In the genomic region with DNA sequence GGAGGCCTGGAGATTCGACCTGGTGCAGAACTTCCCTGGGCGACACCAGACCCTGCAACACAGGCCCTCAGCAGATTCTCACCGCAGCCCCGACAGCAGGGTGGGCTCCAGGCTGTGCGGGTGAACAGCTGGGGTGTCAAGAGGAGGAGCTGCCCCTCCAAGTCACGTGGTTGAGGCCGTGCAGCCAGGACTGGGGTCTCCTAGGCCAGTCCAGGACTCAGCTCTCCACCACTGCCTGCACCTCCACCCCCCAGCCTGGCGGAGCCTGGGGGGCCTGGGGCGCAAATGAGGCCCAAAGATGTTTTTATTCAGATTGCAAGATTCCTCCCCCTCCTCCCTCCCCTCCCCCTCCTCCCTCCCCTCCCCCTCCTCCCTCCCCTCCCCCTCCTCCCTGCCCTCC, we compare ENCODE assay signal across 27 cellular contexts. TPM values are rescaled to one million over a fixed set of nuclear protein-coding genes. Genes with fewer than 3 reads are reported as not detected.
DNase-seq lines count a peak whose midpoint lies in the region; ATAC-seq, FAIRE-seq and TF ChIP-seq lines count a peak whose summit lies in the region.
"Had no signal": no experiment of that assay in that cellular context is flagged by ENCODE, and none has a peak within 500 bp of the region (broad histone marks: within the 10 kb centered on the region; RNA-seq: fewer than 3 reads in every experiment).

No MANE protein-coding gene starts in this region.

- no peaks in the 10 kb centered on the region for H3K9me3 ChIP-seq in SK-N-SH
- no peaks in the 10 kb centered on the region for H3K9me3 ChIP-seq in HepG2 (ENCODE audit: low read length)
- H3K9me3 ChIP-seq: BE2C, transverse colon had no signal

- FAIRE-seq in HepG2 (lab: Jason Lieb, UNC) (no peak), RCC 7860 (lab: Jason Lieb, UNC) (no peak)
- FAIRE-seq: GM12892, GM19239 had no signal

- no peak overlapping the region for H3K4me2 ChIP-seq in SK-N-SH
- H3K4me2 ChIP-seq in HepG2 (ENCODE audit: low read depth, low read length): peak overlapping the region; percentile 36; the same call in 1 of the 2 replicates

- no peak for TF ChIP-seq POLR2A in HepG2 (IDR thresholded peaks at IDR 0.05; ENCODE audit: insufficient read depth in 1 of 2, low read depth in 2 of 2, low read length in 2 of 2)

- in situ Hi-C loops in HepG2 (cut with HindIII; ENCODE audit: extremely low pct_ligation_motif_present, low pct_unique_long_range_greater_than_20kb): no loop called here

- H3K36me3 ChIP-seq in SK-N-SH (replicated peaks in 1 of 2; ENCODE audit: control insufficient read depth in 1 of 2, insufficient read depth in 2 of 2, low read length in 1 of 2): no peaks in the 10 kb centered on the region
- no peaks in the 10 kb centered on the region for H3K36me3 ChIP-seq in HepG2 (replicated peaks in 1 of 2; ENCODE audit: control insufficient read depth in 1 of 2, insufficient read depth in 2 of 2, low read length in 2 of 2)
- H3K36me3 ChIP-seq: BE2C, cardiac muscle cell, transverse colon had no signal

- H3K27ac ChIP-seq in SK-N-SH (ENCODE audit: low read depth in 2 of 2, low read length in 1 of 2) (peak overlapping the region in 1 of 2 experiments; percentile 64; a peak in 1 of 4 replicates), VCaP (peak overlapping the region; percentile 90), HepG2 (ENCODE audit: extremely low read length, insufficient read depth, low read length) (no peak overlapping the region)
- H3K27ac ChIP-seq: cardiac muscle cell, SK-N-MC had no signal

- no peak overlapping the region for H3K4me3 ChIP-seq in SK-N-SH (ENCODE audit: low read depth in 2 of 2, low read length in 1 of 2)
- peak overlapping the region in 1 of 3 experiments; percentile 40; a peak in 1 of 6 replicates for H3K4me3 ChIP-seq in HepG2 (replicated peaks in 1 of 3; ENCODE audit: insufficient read depth in 1 of 3, low read depth in 2 of 3, low read length in 3 of 3)
- H3K4me3 ChIP-seq: cardiac muscle cell, SK-N-MC, transverse colon had no signal

- H3K79me2 ChIP-seq in SK-N-SH (ENCODE audit: insufficient read depth) (no peaks in the 10 kb centered on the region), HepG2 (ENCODE audit: insufficient read depth, low read length) (no peaks in the 10 kb centered on the region)

- TF ChIP-seq RAD21 in SK-N-SH (IDR thresholded peaks at IDR 0.05; ENCODE audit: low read length) (no peak), HepG2 (CRISPR knock-in tag; IDR thresholded peaks at IDR 0.05) (no peak)

- ATAC-seq in SK-N-SH treated with all-trans-retinoic acid at 6 μM for 48 hours (0 out of 3 replicates have a peak, but pooled peaks have one; percentile 4), HepG2 (no peak), GM18907 (IDR thresholded peaks at IDR 0.05; ENCODE audit: unreplicated experiment) (no peak), HG02981 (IDR thresholded peaks at IDR 0.05; ENCODE audit: unreplicated experiment) (no peak)
- ATAC-seq: activated naive CD4-positive, alpha-beta T cell treated with anti-CD3 and anti-CD28 coated beads, Interleukin-2, amount 50 U/mL, for 72 hours had no signal

- POLR2A ChIA-PET in SK-N-SH (lab: Yijun Ruan, JAX): no interaction called here
- POLR2A ChIA-PET in HepG2 (lab: Yijun Ruan, JAX): interaction anchor here (1.2 to 3.0 kb wide), 3 partner anchors 10 to 70 kb away, joined by 3 to 30 read pairs (median 4); partner anchors contain the start of gene AGPAT2

- H2AFZ ChIP-seq in SK-N-SH (ENCODE audit: low read depth) (no peak overlapping the region), HepG2 (ENCODE audit: low read length) (no peak overlapping the region)

- H4K20me1 ChIP-seq in SK-N-SH (ENCODE audit: insufficient read depth): no peaks in the 10 kb centered on the region
- H4K20me1 ChIP-seq in HepG2 (ENCODE audit: insufficient read depth, low read length): no peaks in the 10 kb centered on the region

- H3K9ac ChIP-seq in SK-N-SH: no peak overlapping the region
- 0 out of 2 replicates have a peak overlapping the region, but pooled peaks have one; percentile 3 for H3K9ac ChIP-seq in HepG2 (ENCODE audit: insufficient read depth, low read depth, low read length)

- WGBS in SK-N-SH (ENCODE audit: low lambda C conversion rate): 88% methylated on average over 7 of the region's 9 CpGs
- WGBS in HepG2 (ENCODE audit: low lambda C conversion rate): 28% methylated on average over 7 of the region's 9 CpGs

- DNase-seq in SK-N-SH (no peak), HepG2 (ENCODE audit: low spot score) (no peak), RCC 7860 (ENCODE audit: low spot score) (no peak), OCI-M1 (lab: John Stamatoyannopoulos, UW) (no peak)
- DNase-seq: activated CD4-positive, alpha-beta T cell treated with anti-CD3 and anti-CD28 coated beads, Interleukin-2, amount 50 U/mL, for 1 hour; anterior cingulate cortex; BE2C; Calu3; NCI-H1048; NCI-H1930; stimulated activated CD8-positive, alpha-beta memory T cell treated with anti-CD3 and anti-CD28 coated beads, Interleukin-4, amount 100 ng/mL, for 48 hours had no signal

- no peaks in the 10 kb centered on the region; the same call in 1 of the 2 replicates for H3K27me3 ChIP-seq in SK-N-SH (ENCODE audit: insufficient read depth)
- H3K27me3 ChIP-seq in HepG2 (ENCODE audit: control insufficient read depth in 1 of 2, insufficient read depth in 2 of 2, low read length in 2 of 2): peaks cover 10 to 31% of the 10 kb centered on the region in 2 experiments; a peak in 4 of 5 replicates
- H3K27me3 ChIP-seq: BE2C had no signal

- CTCF ChIA-PET in SK-N-SH (lab: Yijun Ruan, JAX): interaction anchor here (1.0 to 4.2 kb wide), 4 partner anchors 24 to 213 kb away, joined by 3 to 18 read pairs (median 5); no protein-coding TSS in a partner anchor
- CTCF ChIA-PET in HepG2 (lab: Yijun Ruan, JAX; ENCODE audit: low intra/inter-chr PET ratio, low total read pairs): no interaction called here

- BruUV-seq in HepG2 (replicated peaks; lab: Mats Ljungman, UMichigan): no TSS peak

- no peaks in the 10 kb centered on the region for H3F3A ChIP-seq in SK-N-SH (replicated peaks; ENCODE audit: insufficient read depth)

- H3K9me2 ChIP-seq in SK-N-SH: no peaks in the 10 kb centered on the region

- no peak for TF ChIP-seq EP300 in SK-N-SH (IDR thresholded peaks at IDR 0.05; ENCODE audit: borderline replicate concordance in 1 of 2, low read depth in 1 of 2, low read length in 1 of 2)
- no peak for TF ChIP-seq EP300 in HepG2 (IDR thresholded peaks at IDR 0.05; ENCODE audit: low read depth in 2 of 2, low read length in 2 of 2)
- TF ChIP-seq EP300 in HepG2 (CRISPR knock-in tag; IDR thresholded peaks at IDR 0.05; ENCODE audit: borderline replicate concordance): no peak

- H3K4me1 ChIP-seq in SK-N-SH (ENCODE audit: control insufficient read depth in 1 of 2, insufficient read depth in 2 of 2, low read depth in 1 of 2, low read length in 1 of 2) (peaks cover 0 to 27% of the 10 kb centered on the region in 2 experiments; a peak in 1 of 4 replicates), HepG2 (ENCODE audit: insufficient read depth, low read length) (peaks cover 81% of the 10 kb centered on the region)
- H3K4me1 ChIP-seq: BE2C had no signal

- intact Hi-C loops in HepG2 (cut with micrococcal nuclease; ENCODE audit: unreplicated experiment): no loop called here

- TF ChIP-seq CTCF in SK-N-SH (IDR thresholded peaks at IDR 0.05): no peak
- no peak for TF ChIP-seq CTCF in VCaP (conservative IDR thresholded peaks at IDR 0.05)
- TF ChIP-seq CTCF in HepG2 (CRISPR knock-in tag; IDR thresholded peaks at IDR 0.05): no peak

RNA-seq across cellular contexts. Expression of gene AGPAT2, which starts 9.2 kb away (rescaled TPM):
- polyA plus RNA-seq in SK-N-SH (2012; rRNA removed) (41.8 and 46.8 TPM in 2 replicates), HepG2 (2011; rRNA removed) (25.8 and 33.0 TPM in 2 replicates)
- 16.8 and 33.3 TPM in 2 replicates for polyA plus RNA-seq in SK-N-SH (2012; cell fraction: cytosol; rRNA removed)
- 50.8 and 59.5 TPM in 2 replicates for polyA plus RNA-seq in SK-N-SH (2012; cell fraction: nucleus; rRNA removed)
- 2.5 and 3.9 TPM in 2 replicates for total RNA-seq in HepG2 (2016; rRNA removed; fragmentation: Illumina TruSeq; extraction: Trizol)
- total RNA-seq in HepG2 (2016; cell fraction: cytosol; rRNA removed; fragmentation: Illumina TruSeq; extraction: Trizol; ENCODE audit: low read depth): 5.2 and 5.9 TPM in 2 replicates
- 2.1 and 3.5 TPM in 2 replicates for total RNA-seq in HepG2 (2016; cell fraction: insoluble cytoplasmic fraction; rRNA removed; fragmentation: Illumina TruSeq; extraction: Trizol)
- 6.3 and 6.7 TPM in 2 replicates for total RNA-seq in HepG2 (2016; cell fraction: membrane; rRNA removed; fragmentation: Illumina TruSeq; extraction: Trizol)
- 3.1 and 3.9 TPM in 2 replicates for total RNA-seq in HepG2 (2016; cell fraction: nucleus; rRNA removed; fragmentation: Illumina TruSeq; extraction: Trizol)
- 34.1 and 37.6 TPM in 2 replicates for polyA plus RNA-seq in HepG2 (2011; cell fraction: cytosol; rRNA removed)
- polyA plus RNA-seq in HepG2 (2011; cell fraction: nucleus; rRNA removed): 32.1 and 35.6 TPM in 2 replicates
- 9.3 and 10.6 TPM in 2 replicates for polyA plus RNA-seq in HepG2 (2012)
- 8.4 and 9.1 TPM in 2 replicates for polyA plus RNA-seq in HepG2 (2016; cell fraction: cytosol; fragmentation: Illumina TruSeq; extraction: Trizol; ENCODE audit: low read depth)
- 3.6 and 3.8 TPM in 2 replicates for polyA plus RNA-seq in HepG2 (2016; cell fraction: insoluble cytoplasmic fraction; fragmentation: Illumina TruSeq; extraction: Trizol; ENCODE audit: low read depth)
- 9.7 and 9.8 TPM in 2 replicates for polyA plus RNA-seq in HepG2 (2016; cell fraction: membrane; fragmentation: Illumina TruSeq; extraction: Trizol; ENCODE audit: low read depth)
- polyA plus RNA-seq in HepG2 (2016; cell fraction: nucleus; fragmentation: Illumina TruSeq; extraction: Trizol; ENCODE audit: insufficient read depth, low read depth): 8.2 and 8.4 TPM in 2 replicates
- polyA minus RNA-seq in HepG2 (2011; rRNA and poly(A)+ RNA removed; ENCODE audit: low replicate concordance): 34.1 and 96.5 TPM in 2 replicates
- 12.3 and 17.9 TPM in 2 replicates for polyA minus RNA-seq in HepG2 (2011; cell fraction: cytosol; rRNA and poly(A)+ RNA removed)
- polyA minus RNA-seq in HepG2 (2011; cell fraction: nucleus; rRNA and poly(A)+ RNA removed): 6.1 and 6.2 TPM in 2 replicates

RNA-seq across cellular contexts. Expression of gene DIPK1B, which starts 15.9 kb away (rescaled TPM):
- polyA plus RNA-seq in SK-N-SH (2012; rRNA removed) (24.5 and 27.1 TPM in 2 replicates), HepG2 (2011; rRNA removed) (3.9 and 7.2 TPM in 2 replicates)
- polyA plus RNA-seq in SK-N-SH (2012; cell fraction: cytosol; rRNA removed): 10.2 and 18.9 TPM in 2 replicates
- polyA plus RNA-seq in SK-N-SH (2012; cell fraction: nucleus; rRNA removed): 29.2 and 33.2 TPM in 2 replicates
- 0.18 and 0.28 TPM in 2 replicates for total RNA-seq in HepG2 (2016; rRNA removed; fragmentation: Illumina TruSeq; extraction: Trizol)
- 0.91 and 1.1 TPM in 2 replicates for total RNA-seq in HepG2 (2016; cell fraction: cytosol; rRNA removed; fragmentation: Illumina TruSeq; extraction: Trizol; ENCODE audit: low read depth)
- 0.28 and 0.41 TPM in 2 replicates for total RNA-seq in HepG2 (2016; cell fraction: insoluble cytoplasmic fraction; rRNA removed; fragmentation: Illumina TruSeq; extraction: Trizol)
- 0.99 and 1.2 TPM in 2 replicates for total RNA-seq in HepG2 (2016; cell fraction: membrane; rRNA removed; fragmentation: Illumina TruSeq; extraction: Trizol)
- 0.16 TPM in 1 of 2 replicates, not detected in the other for total RNA-seq in HepG2 (2016; cell fraction: nucleus; rRNA removed; fragmentation: Illumina TruSeq; extraction: Trizol)
- polyA plus RNA-seq in HepG2 (2011; cell fraction: cytosol; rRNA removed): 4.8 and 7.5 TPM in 2 replicates
- polyA plus RNA-seq in HepG2 (2011; cell fraction: nucleus; rRNA removed): 17.3 and 19.2 TPM in 2 replicates
- 3.2 TPM in 2 replicates for polyA plus RNA-seq in HepG2 (2012)
- 1.3 TPM in 2 replicates for polyA plus RNA-seq in HepG2 (2016; cell fraction: cytosol; fragmentation: Illumina TruSeq; extraction: Trizol; ENCODE audit: low read depth)
- 0.28 and 0.45 TPM in 2 replicates for polyA plus RNA-seq in HepG2 (2016; cell fraction: insoluble cytoplasmic fraction; fragmentation: Illumina TruSeq; extraction: Trizol; ENCODE audit: low read depth)
- polyA plus RNA-seq in HepG2 (2016; cell fraction: membrane; fragmentation: Illumina TruSeq; extraction: Trizol; ENCODE audit: low read depth): 1.1 TPM in 2 replicates
- 0.56 and 0.57 TPM in 2 replicates for polyA plus RNA-seq in HepG2 (2016; cell fraction: nucleus; fragmentation: Illumina TruSeq; extraction: Trizol; ENCODE audit: insufficient read depth, low read depth)
- 0.07 and 7.1 TPM in 2 replicates for polyA minus RNA-seq in HepG2 (2011; rRNA and poly(A)+ RNA removed; ENCODE audit: low replicate concordance)
- 2.7 and 3.6 TPM in 2 replicates for polyA minus RNA-seq in HepG2 (2011; cell fraction: cytosol; rRNA and poly(A)+ RNA removed)
- 1.2 TPM in 2 replicates for polyA minus RNA-seq in HepG2 (2011; cell fraction: nucleus; rRNA and poly(A)+ RNA removed)

RNA-seq across cellular contexts. Expression of gene EGFL7, which starts 33.8 kb away (rescaled TPM):
- polyA plus RNA-seq in SK-N-SH (2012; rRNA removed) (39.8 and 43.0 TPM in 2 replicates), HepG2 (2011; rRNA removed) (5.1 and 10.3 TPM in 2 replicates)
- 16.4 and 32.5 TPM in 2 replicates for polyA plus RNA-seq in SK-N-SH (2012; cell fraction: cytosol; rRNA removed)
- polyA plus RNA-seq in SK-N-SH (2012; cell fraction: nucleus; rRNA removed): 32.6 and 35.1 TPM in 2 replicates
- total RNA-seq in HepG2 (2016; rRNA removed; fragmentation: Illumina TruSeq; extraction: Trizol): 0.20 TPM in 1 of 2 replicates, not detected in the other
- total RNA-seq in HepG2 (2016; cell fraction: cytosol; rRNA removed; fragmentation: Illumina TruSeq; extraction: Trizol; ENCODE audit: low read depth): 0.61 and 0.88 TPM in 2 replicates
- 0.19 and 0.32 TPM in 2 replicates for total RNA-seq in HepG2 (2016; cell fraction: insoluble cytoplasmic fraction; rRNA removed; fragmentation: Illumina TruSeq; extraction: Trizol)
- total RNA-seq in HepG2 (2016; cell fraction: membrane; rRNA removed; fragmentation: Illumina TruSeq; extraction: Trizol): 0.59 and 0.93 TPM in 2 replicates
- total RNA-seq in HepG2 (2016; cell fraction: nucleus; rRNA removed; fragmentation: Illumina TruSeq; extraction: Trizol): 0.40 TPM in 1 of 2 replicates, not detected in the other
- polyA plus RNA-seq in HepG2 (2011; cell fraction: cytosol; rRNA removed): 7.6 and 12.5 TPM in 2 replicates
- polyA plus RNA-seq in HepG2 (2011; cell fraction: nucleus; rRNA removed): 20.6 and 22.6 TPM in 2 replicates
- polyA plus RNA-seq in HepG2 (2012): 1.6 and 2.3 TPM in 2 replicates
- polyA plus RNA-seq in HepG2 (2016; cell fraction: cytosol; fragmentation: Illumina TruSeq; extraction: Trizol; ENCODE audit: low read depth): 0.54 and 0.89 TPM in 2 replicates
- polyA plus RNA-seq in HepG2 (2016; cell fraction: insoluble cytoplasmic fraction; fragmentation: Illumina TruSeq; extraction: Trizol; ENCODE audit: low read depth): 0.20 and 0.56 TPM in 2 replicates
- 0.68 and 0.72 TPM in 2 replicates for polyA plus RNA-seq in HepG2 (2016; cell fraction: membrane; fragmentation: Illumina TruSeq; extraction: Trizol; ENCODE audit: low read depth)
- polyA plus RNA-seq in HepG2 (2016; cell fraction: nucleus; fragmentation: Illumina TruSeq; extraction: Trizol; ENCODE audit: insufficient read depth, low read depth): not detected in 2 replicates
- polyA minus RNA-seq in HepG2 (2011; rRNA and poly(A)+ RNA removed; ENCODE audit: low replicate concordance): 3.6 and 4.7 TPM in 2 replicates
- 3.1 and 3.3 TPM in 2 replicates for polyA minus RNA-seq in HepG2 (2011; cell fraction: cytosol; rRNA and poly(A)+ RNA removed)
- polyA minus RNA-seq in HepG2 (2011; cell fraction: nucleus; rRNA and poly(A)+ RNA removed): 1.9 and 3.0 TPM in 2 replicates

RNA-seq across cellular contexts. Expression of gene LCN10, which starts 46.2 kb away (rescaled TPM):
- not detected in 2 replicates for polyA plus RNA-seq in SK-N-SH (2012; rRNA removed)
- not detected in 2 replicates for polyA plus RNA-seq in SK-N-SH (2012; cell fraction: cytosol; rRNA removed)
- polyA plus RNA-seq in SK-N-SH (2012; cell fraction: nucleus; rRNA removed): not detected in 2 replicates
- total RNA-seq in HepG2 (2016; rRNA removed; fragmentation: Illumina TruSeq; extraction: Trizol): 0.14 and 0.53 TPM in 2 replicates
- total RNA-seq in HepG2 (2016; cell fraction: cytosol; rRNA removed; fragmentation: Illumina TruSeq; extraction: Trizol; ENCODE audit: low read depth): not detected in 2 replicates
- 0.13 and 0.19 TPM in 2 replicates for total RNA-seq in HepG2 (2016; cell fraction: insoluble cytoplasmic fraction; rRNA removed; fragmentation: Illumina TruSeq; extraction: Trizol)
- 0.34 TPM in 2 replicates for total RNA-seq in HepG2 (2016; cell fraction: membrane; rRNA removed; fragmentation: Illumina TruSeq; extraction: Trizol)
- total RNA-seq in HepG2 (2016; cell fraction: nucleus; rRNA removed; fragmentation: Illumina TruSeq; extraction: Trizol): 0.22 TPM in 1 of 2 replicates, not detected in the other
- 0.61 and 0.84 TPM in 2 replicates for polyA plus RNA-seq in HepG2 (2011; rRNA removed)
- 0.82 and 1.0 TPM in 2 replicates for polyA plus RNA-seq in HepG2 (2011; cell fraction: cytosol; rRNA removed)
- 0.85 and 1.8 TPM in 2 replicates for polyA plus RNA-seq in HepG2 (2011; cell fraction: nucleus; rRNA removed)
- polyA plus RNA-seq in HepG2 (2012): 1.5 and 1.8 TPM in 2 replicates
- 0.18 and 0.24 TPM in 2 replicates for polyA plus RNA-seq in HepG2 (2016; cell fraction: cytosol; fragmentation: Illumina TruSeq; extraction: Trizol; ENCODE audit: low read depth)
- polyA plus RNA-seq in HepG2 (2016; cell fraction: insoluble cytoplasmic fraction; fragmentation: Illumina TruSeq; extraction: Trizol; ENCODE audit: low read depth): 0.27 and 0.43 TPM in 2 replicates
- 0.15 and 0.43 TPM in 2 replicates for polyA plus RNA-seq in HepG2 (2016; cell fraction: membrane; fragmentation: Illumina TruSeq; extraction: Trizol; ENCODE audit: low read depth)
- polyA plus RNA-seq in HepG2 (2016; cell fraction: nucleus; fragmentation: Illumina TruSeq; extraction: Trizol; ENCODE audit: insufficient read depth, low read depth): 0.41 and 0.74 TPM in 2 replicates
- polyA minus RNA-seq in HepG2 (2011; rRNA and poly(A)+ RNA removed; ENCODE audit: low replicate concordance): 0.30 and 1.0 TPM in 2 replicates
- polyA minus RNA-seq in HepG2 (2011; cell fraction: cytosol; rRNA and poly(A)+ RNA removed): not detected in 2 replicates
- not detected in 2 replicates for polyA minus RNA-seq in HepG2 (2011; cell fraction: nucleus; rRNA and poly(A)+ RNA removed)
- total RNA-seq: fibroblast of lung, glomerular endothelial cell had no signal
- polyA plus RNA-seq: fibroblast of lung had no signal

RNA-seq across cellular contexts. Expression of gene LCN6, which starts 51.8 kb away (rescaled TPM):
- polyA plus RNA-seq in SK-N-SH (2012; rRNA removed) (not detected in 2 replicates), HepG2 (2011; rRNA removed) (not detected in 2 replicates)
- polyA plus RNA-seq in SK-N-SH (2012; cell fraction: cytosol; rRNA removed): not detected in 2 replicates
- polyA plus RNA-seq in SK-N-SH (2012; cell fraction: nucleus; rRNA removed): not detected in 2 replicates
- total RNA-seq in HepG2 (2016; rRNA removed; fragmentation: Illumina TruSeq; extraction: Trizol): not detected in 2 replicates
- total RNA-seq in HepG2 (2016; cell fraction: cytosol; rRNA removed; fragmentation: Illumina TruSeq; extraction: Trizol; ENCODE audit: low read depth): not detected in 2 replicates
- total RNA-seq in HepG2 (2016; cell fraction: insoluble cytoplasmic fraction; rRNA removed; fragmentation: Illumina TruSeq; extraction: Trizol): not detected in 2 replicates
- total RNA-seq in HepG2 (2016; cell fraction: membrane; rRNA removed; fragmentation: Illumina TruSeq; extraction: Trizol): not detected in 2 replicates
- total RNA-seq in HepG2 (2016; cell fraction: nucleus; rRNA removed; fragmentation: Illumina TruSeq; extraction: Trizol): not detected in 2 replicates
- not detected in 2 replicates for polyA plus RNA-seq in HepG2 (2011; cell fraction: cytosol; rRNA removed)
- polyA plus RNA-seq in HepG2 (2011; cell fraction: nucleus; rRNA removed): not detected in 2 replicates
- not detected in 2 replicates for polyA plus RNA-seq in HepG2 (2012)
- polyA plus RNA-seq in HepG2 (2016; cell fraction: cytosol; fragmentation: Illumina TruSeq; extraction: Trizol; ENCODE audit: low read depth): not detected in 2 replicates
- not detected in 2 replicates for polyA plus RNA-seq in HepG2 (2016; cell fraction: insoluble cytoplasmic fraction; fragmentation: Illumina TruSeq; extraction: Trizol; ENCODE audit: low read depth)
- not detected in 2 replicates for polyA plus RNA-seq in HepG2 (2016; cell fraction: membrane; fragmentation: Illumina TruSeq; extraction: Trizol; ENCODE audit: low read depth)
- not detected in 2 replicates for polyA plus RNA-seq in HepG2 (2016; cell fraction: nucleus; fragmentation: Illumina TruSeq; extraction: Trizol; ENCODE audit: insufficient read depth, low read depth)
- not detected in 2 replicates for polyA minus RNA-seq in HepG2 (2011; rRNA and poly(A)+ RNA removed; ENCODE audit: low replicate concordance)
- polyA minus RNA-seq in HepG2 (2011; cell fraction: cytosol; rRNA and poly(A)+ RNA removed): not detected in 2 replicates
- polyA minus RNA-seq in HepG2 (2011; cell fraction: nucleus; rRNA and poly(A)+ RNA removed): not detected in 2 replicates
- total RNA-seq: A673; activated naive CD4-positive, alpha-beta T cell treated with anti-CD3 and anti-CD28 coated beads, Interleukin-2, amount 50 U/mL, for 72 hours; activated T-helper 1 cell treated with anti-CD3 and anti-CD28 coated beads, Interleukin-12 subunit alpha, Interleukin-12 subunit beta, Interleukin-2, Interleukin-4 antibody, amounts not matched to agents 30 ng/mL and 10 ng/mL and 1 ng/mL, durations not matched to agents 14 hours and 24 hours and 36 hours; Calu3; cardiac muscle cell; fibroblast of lung; glomerular endothelial cell; pulmonary artery endothelial cell; skeletal muscle tissue had no signal
- polyA plus RNA-seq: cardiac muscle cell, fibroblast of lung had no signal
